ENCODE assay signal across 30 cellular contexts in genomic region chr13:53343345-53343744, GRCh38.
DNase-seq lines count a peak whose midpoint lies in the region; ATAC-seq and TF ChIP-seq lines count a peak whose summit lies in the region.
"Had no signal": no experiment of that assay in that cellular context is flagged by ENCODE, and none has a peak within 500 bp of the region (broad histone marks: within the 10 kb centered on the region; RNA-seq: fewer than 3 reads in every experiment).

No MANE protein-coding gene starts in this region.

- TF ChIP-seq CTCF in progenitor cell of endocrine pancreas (IDR thresholded peaks at IDR 0.05; ENCODE audit: unreplicated experiment) = no peak

- in situ Hi-C loops in G401 (cut with HindIII; ENCODE audit: low sequenced_read_pairs) = no loop called here

- H3K4me3 Mint-ChIP-seq in progenitor cell of endocrine pancreas (ENCODE audit: low read depth) = no peak overlapping the region
- H3K4me3 Mint-ChIP-seq: activated CD4-positive, alpha-beta T cell treated with anti-CD3 and anti-CD28 coated beads, Interleukin-2, amount 10 ng/mL, durations not matched to agents 7 days and 5 days; activated naive CD8-positive, alpha-beta T cell treated with anti-CD3 and anti-CD28 coated beads, Interleukin-2, amount 50 U/mL, for 24 hours; central memory CD8-positive, alpha-beta T cell; memory B cell had no signal

- DNase-seq in G401 (ENCODE audit: low spot score) (peak; percentile 66), NCI-H2107 treated with DMSO at 0.1 percent for 48 hours (lab: John Stamatoyannopoulos, UW; ENCODE audit: unreplicated experiment) (peak; percentile 41), ecto neural progenitor cell (ENCODE audit: low spot score) (peak; percentile 50), iPS-NIHi7 (ENCODE audit: extremely low spot score) (peak; percentile 74), HUDEP-2 (lab: John Stamatoyannopoulos, UW; ENCODE audit: unreplicated experiment in 76 of 76) (no peak), kidney tubule cell (ENCODE audit: low spot score) (no peak), progenitor cell of endocrine pancreas (ENCODE audit: low spot score, unreplicated experiment) (no peak)
- DNase-seq: ACHN; activated CD4-positive, alpha-beta T cell treated with anti-CD3 and anti-CD28 coated beads, Interleukin-2, amount 10 ng/mL, durations not matched to agents 7 days and 5 days; activated naive CD8-positive, alpha-beta T cell treated with anti-CD3 and anti-CD28 coated beads, Interleukin-2, amount 50 U/mL, for 24 hours; activated T-cell treated with anti-CD3 and anti-CD28 coated beads, Interleukin-2, amount 50 U/mL, for 48 hours; Caco-2; DMS79; Kasumi-1; MV-4-11; NCI-H1436 treated with DMSO at 0.1 percent for 48 hours; NCI-H774; PC-3; psoas muscle; Right ventricle myocardium superior; stimulated activated CD4-positive, alpha-beta T cell treated with anti-CD3 and anti-CD28 coated beads, Interleukin-15, amount 100 ng/mL, for 24 hours; stimulated activated naive CD4-positive, alpha-beta T cell treated with Interleukin-2 at 50 U/mL for 16 hours; T-helper 9 cell; testis; WERI-Rb-1 had no signal

- H3K4me1 Mint-ChIP-seq in progenitor cell of endocrine pancreas (ENCODE audit: low read depth) = peaks cover 3% of the 10 kb centered on the region
- H3K4me1 Mint-ChIP-seq: activated CD4-positive, alpha-beta T cell treated with anti-CD3 and anti-CD28 coated beads, Interleukin-2, amount 10 ng/mL, durations not matched to agents 7 days and 5 days; activated naive CD8-positive, alpha-beta T cell treated with anti-CD3 and anti-CD28 coated beads, Interleukin-2, amount 50 U/mL, for 24 hours; central memory CD8-positive, alpha-beta T cell; memory B cell had no signal

- no peak for ATAC-seq in SK-N-SH treated with all-trans-retinoic acid at 6 μM for 48 hours
- ATAC-seq: activated naive CD8-positive, alpha-beta T cell treated with anti-CD3 and anti-CD28 coated beads, Interleukin-2, amount 50 U/mL, for 24 hours; HCT116; HepG2; PC-3; psoas muscle had no signal

- no peaks in the 10 kb centered on the region for H3K9me3 Mint-ChIP-seq in progenitor cell of endocrine pancreas (ENCODE audit: low read depth)
- H3K9me3 Mint-ChIP-seq: activated CD4-positive, alpha-beta T cell treated with anti-CD3 and anti-CD28 coated beads, Interleukin-2, amount 10 ng/mL, durations not matched to agents 7 days and 5 days had no signal

- H3K27me3 Mint-ChIP-seq in progenitor cell of endocrine pancreas = no peaks in the 10 kb centered on the region
- H3K27me3 Mint-ChIP-seq: activated CD4-positive, alpha-beta T cell treated with anti-CD3 and anti-CD28 coated beads, Interleukin-2, amount 10 ng/mL, durations not matched to agents 7 days and 5 days; activated naive CD8-positive, alpha-beta T cell treated with anti-CD3 and anti-CD28 coated beads, Interleukin-2, amount 50 U/mL, for 24 hours; central memory CD8-positive, alpha-beta T cell; memory B cell had no signal

- H3K36me3 Mint-ChIP-seq in progenitor cell of endocrine pancreas (ENCODE audit: insufficient read depth) = no peaks in the 10 kb centered on the region
- H3K36me3 Mint-ChIP-seq: memory B cell had no signal

- no peak overlapping the region for H3K27ac Mint-ChIP-seq in progenitor cell of endocrine pancreas
- H3K27ac Mint-ChIP-seq: activated CD4-positive, alpha-beta T cell treated with anti-CD3 and anti-CD28 coated beads, Interleukin-2, amount 10 ng/mL, durations not matched to agents 7 days and 5 days; activated naive CD8-positive, alpha-beta T cell treated with anti-CD3 and anti-CD28 coated beads, Interleukin-2, amount 50 U/mL, for 24 hours; memory B cell had no signal

TF ChIP-seq in SK-N-SH treated with all-trans-retinoic acid at 6 μM for 48 hours, 23 proteins besides CTCF, POLR2A, EP300 and RAD21:
- TF ChIP-seq TCF4 (CRISPR knock-in tag; IDR thresholded peaks at IDR 0.05; ENCODE audit: borderline replicate concordance) (no peak), ZNF8 (CRISPR knock-in tag; IDR thresholded peaks at IDR 0.05) (no peak), PPARA (CRISPR knock-in tag; IDR thresholded peaks at IDR 0.05; ENCODE audit: borderline replicate concordance) (no peak)

Comparison
In these comparisons a context has a peak if more than half of its experiments do, and no peak if none do; other contexts are left out.
1. DNase-seq: peak in G401 (single experiment), NCI-H2107 treated with DMSO at 0.1 percent for 48 hours (single experiment), ecto neural progenitor cell (single experiment) and iPS-NIHi7 (single experiment); none in HUDEP-2 (0 of 76), kidney tubule cell (single experiment) and progenitor cell of endocrine pancreas (single experiment).